ENCODE assay signal across 11 cellular contexts in the genomic region with DNA sequence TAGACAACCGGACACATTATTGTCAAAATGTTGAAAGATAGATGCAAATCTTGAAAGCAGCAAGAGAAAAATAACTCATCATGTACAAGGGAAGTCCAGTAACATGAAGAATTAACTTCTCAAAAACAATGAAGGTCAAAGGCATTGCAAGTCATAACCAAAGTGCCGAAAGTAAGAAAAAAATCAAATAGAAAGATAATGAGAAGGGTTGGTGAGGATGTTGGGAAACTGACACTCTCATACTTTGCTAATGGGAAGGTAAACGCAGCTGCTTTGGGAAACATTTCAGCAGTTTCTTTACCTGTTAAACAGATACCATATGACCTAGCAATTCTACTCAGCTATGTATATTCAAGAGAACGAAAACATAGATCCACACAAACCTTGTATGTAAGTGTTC.
"Had no signal": no experiment of that assay in that cellular context is flagged by ENCODE, and none has a peak within 500 bp of the region (broad histone marks: within the 10 kb centered on the region; RNA-seq: fewer than 3 reads in every experiment).

No MANE protein-coding gene starts in this region.

- H3K9me3 ChIP-seq: HAP-1 had no signal

- FAIRE-seq: H1 had no signal

- H3K36me3 ChIP-seq: HAP-1 had no signal

- H3K9ac ChIP-seq: KMS-11 had no signal

- H3K4me3 ChIP-seq: GM23338, HAP-1 had no signal

- DNase-seq: H7, HFFc6, IMR-90, Karpas-422, KBM-7 had no signal

- H3K27ac ChIP-seq: HL-60, KMS-11 had no signal

- ATAC-seq: GM23338, HCT116 had no signal

- H3K4me2 ChIP-seq: GM23338, KMS-11 had no signal

- H2AFZ ChIP-seq: GM23338 had no signal
